9 cellular contexts compared by ENCODE assay signal in genomic region chrX:12138366-12139313, GRCh38. TPM values are rescaled to one million over a fixed set of nuclear protein-coding genes. Genes with fewer than 3 reads are reported as not detected.
A peak's percentile ranks its signal among the peaks of the same experiment; 100 is the strongest.
DNase-seq lines count a peak whose midpoint lies in the region; ATAC-seq, FAIRE-seq and TF ChIP-seq lines count a peak whose summit lies in the region.
"Had no signal": no experiment of that assay in that cellular context is flagged by ENCODE, and none has a peak within 500 bp of the region (broad histone marks: within the 10 kb centered on the region; RNA-seq: fewer than 3 reads in every experiment).

Gene FRMPD4, plus strand, starts transcription at chrX:12138473. Its CDS starts 499 bp downstream, at chrX:12138972.

- DNase-seq in LNCaP clone FGC (ENCODE audit: low read depth) (no peak), H1 (ENCODE audit: low read depth in 1 of 2, low spot score in 2 of 2) (peak in 1 of 2 experiments; percentile 57), mesothelial cell of epicardium (ENCODE audit: low spot score in 2 of 2, unreplicated experiment in 2 of 2) (peak in 1 of 2 experiments; percentile 38), OCI-M2 (lab: John Stamatoyannopoulos, UW; ENCODE audit: unreplicated experiment) (no peak), erythroblast (lab: John Stamatoyannopoulos, UW) (no peak)
- no peak for DNase-seq in activated CD8-positive, alpha-beta T cell treated with anti-CD3 and anti-CD28 coated beads for 36 hours
- DNase-seq: NCI-H187 had no signal

- no peaks in the 10 kb centered on the region for H3K36me3 Mint-ChIP-seq in mesothelial cell of epicardium
- H3K36me3 Mint-ChIP-seq in activated CD8-positive, alpha-beta T cell treated with anti-CD3 and anti-CD28 coated beads for 36 hours (ENCODE audit: low read depth): no peaks in the 10 kb centered on the region

- H2BK120ac ChIP-seq in H1 (replicated peaks; ENCODE audit: low read depth, low read length): no peak within 1 kb of the TSS

- H3K27me3 ChIP-seq in ACC112 (ENCODE audit: insufficient read depth, low read length) (no peaks in the 10 kb centered on the region), H1 (replicated peaks in 1 of 4; ENCODE audit: control insufficient read depth in 3 of 4, extremely low read depth in 1 of 4, insufficient read depth in 3 of 4, low read length in 3 of 4) (peaks cover 1 to 22% (median 17%) of the 10 kb centered on the region in 4 experiments)

- no peak for TF ChIP-seq EP300 in H1 (IDR thresholded peaks at IDR 0.05; ENCODE audit: borderline replicate concordance in 1 of 2, low read depth in 2 of 2, low read length in 2 of 2)

- H3K9ac ChIP-seq in H1 (replicated peaks in 1 of 4; ENCODE audit: extremely low read depth in 1 of 4, low read depth in 3 of 4, low read length in 3 of 4): no peak within 1 kb of the TSS

- no peaks in the 10 kb centered on the region for H4K20me1 ChIP-seq in H1 (replicated peaks in 1 of 2; ENCODE audit: control insufficient read depth in 1 of 2, insufficient read depth in 2 of 2, low read length in 2 of 2)

- TF ChIP-seq CTCF in LNCaP clone FGC (IDR thresholded peaks at IDR 0.05; ENCODE audit: control insufficient read depth, extremely low read depth, insufficient read depth) (0 out of 2 replicates have a peak, but pooled peaks have one; percentile 28), H1 (IDR thresholded peaks at IDR 0.05; ENCODE audit: control extremely low read depth in 1 of 3, insufficient read depth in 1 of 3, low read depth in 1 of 3, low read length in 3 of 3) (peak; percentile 31 to 36 (median 34)), mesothelial cell of epicardium (IDR thresholded peaks at IDR 0.05; ENCODE audit: unreplicated experiment) (no peak)
- no peak for TF ChIP-seq CTCF in activated CD8-positive, alpha-beta T cell treated with anti-CD3 and anti-CD28 coated beads for 36 hours (IDR thresholded peaks at IDR 0.05)

- no peak within 1 kb of the TSS; the same call in 1 of the 2 replicates for H2BK5ac ChIP-seq in H1 (ENCODE audit: low read depth, low read length)

- peaks cover 7% of the 10 kb centered on the region for H3K4me1 Mint-ChIP-seq in mesothelial cell of epicardium
- H3K4me1 Mint-ChIP-seq in activated CD8-positive, alpha-beta T cell treated with anti-CD3 and anti-CD28 coated beads for 36 hours (ENCODE audit: low read depth): peaks cover 2% of the 10 kb centered on the region

- CTCF ChIA-PET in H1 (lab: Charles Lee; ENCODE audit: partially characterized antibody): interaction anchor here (0.6 to 1.2 kb wide), 5 partner anchors 14 to 231 kb away, joined by 3 to 4 read pairs (median 3); no protein-coding TSS in a partner anchor
- CTCF ChIA-PET in activated CD8-positive, alpha-beta T cell treated with anti-CD3 and anti-CD28 coated beads for 36 hours (lab: Charles Lee): no interaction called here

- H4K91ac ChIP-seq in H1 (replicated peaks; ENCODE audit: insufficient read length, low read length): no peak within 1 kb of the TSS

- H3K9me3 Mint-ChIP-seq in mesothelial cell of epicardium: peaks cover 3% of the 10 kb centered on the region
- H3K9me3 Mint-ChIP-seq in activated CD8-positive, alpha-beta T cell treated with anti-CD3 and anti-CD28 coated beads for 36 hours: no peaks in the 10 kb centered on the region

- no peak within 1 kb of the TSS for H3K23ac ChIP-seq in H1 (ENCODE audit: insufficient read length)

- H2BK15ac ChIP-seq in H1 (ENCODE audit: low read length): no peak within 1 kb of the TSS

- H3K14ac ChIP-seq in H1 (ENCODE audit: insufficient read length): no peak within 1 kb of the TSS

- H3K4ac ChIP-seq in H1 (replicated peaks; ENCODE audit: insufficient read length, low read depth, low read length): no peak within 1 kb of the TSS

- H2BK12ac ChIP-seq in H1 (ENCODE audit: low read depth, low read length): no peak within 1 kb of the TSS

- H3K36me3 ChIP-seq in ACC112 (ENCODE audit: insufficient read depth, low read length) (no peaks in the 10 kb centered on the region), H1 (ENCODE audit: control insufficient read depth in 2 of 4, insufficient read depth in 4 of 4, low read length in 3 of 4) (no peaks in the 10 kb centered on the region)

- intact Hi-C loops in activated CD8-positive, alpha-beta T cell treated with anti-CD3 and anti-CD28 coated beads for 36 hours (cut with micrococcal nuclease): no loop called here

- no peak within 1 kb of the TSS for H4K5ac ChIP-seq in H1 (ENCODE audit: insufficient read length, low read depth, low read length)

- peak; percentile 45 to 55 for TF ChIP-seq RAD21 in H1 (IDR thresholded peaks at IDR 0.05 in 1 of 2, conservative IDR thresholded peaks at IDR 0.05 in 1 of 2; ENCODE audit: low read depth in 2 of 2, low read length in 2 of 2)

- POLR2A ChIA-PET in H1 (lab: Charles Lee; ENCODE audit: partially characterized antibody): interaction anchor here (1.3 kb wide), 1 partner anchor 42 kb away, joined by 3 read pairs; no protein-coding TSS in a partner anchor
- POLR2A ChIA-PET in activated CD8-positive, alpha-beta T cell treated with anti-CD3 and anti-CD28 coated beads for 36 hours (lab: Charles Lee): no interaction called here

- no peak for FAIRE-seq in H1 (lab: Jason Lieb, UNC)

- ATAC-seq in HG02840 (IDR thresholded peaks at IDR 0.05; ENCODE audit: low FRiP score, unreplicated experiment): no peak
- no peak for ATAC-seq in activated CD8-positive, alpha-beta T cell treated with anti-CD3 and anti-CD28 coated beads for 36 hours

- H3K79me1 ChIP-seq in H1 (ENCODE audit: low read depth, low read length): no peaks in the 10 kb centered on the region

- no peak within 1 kb of the TSS for H3K56ac ChIP-seq in H1 (replicated peaks; ENCODE audit: insufficient read length, low read depth, low read length)

- peaks cover 75% of the 10 kb centered on the region for H3K27me3 Mint-ChIP-seq in mesothelial cell of epicardium (ENCODE audit: low read depth)
- peaks cover 15% of the 10 kb centered on the region for H3K27me3 Mint-ChIP-seq in activated CD8-positive, alpha-beta T cell treated with anti-CD3 and anti-CD28 coated beads for 36 hours

- TF ChIP-seq POLR2A in H1 (IDR thresholded peaks at IDR 0.05; ENCODE audit: control extremely low read depth in 1 of 2, low read depth in 2 of 2, low read length in 2 of 2): no peak
- TF ChIP-seq POLR2A in erythroblast (IDR thresholded peaks at IDR 0.05; ENCODE audit: low read length): no peak

- no peaks in the 10 kb centered on the region for H3K9me3 ChIP-seq in H1 (ENCODE audit: insufficient read depth in 2 of 2, low read depth in 1 of 2, low read length in 1 of 2)

- H3K27ac ChIP-seq in ACC112 (ENCODE audit: low read depth, low read length): no peak within 1 kb of the TSS
- no peak within 1 kb of the TSS for H3K27ac ChIP-seq in H1 (ENCODE audit: low read depth, low read length)

- H3K27ac Mint-ChIP-seq in mesothelial cell of epicardium: no peak within 1 kb of the TSS
- no peak within 1 kb of the TSS for H3K27ac Mint-ChIP-seq in activated CD8-positive, alpha-beta T cell treated with anti-CD3 and anti-CD28 coated beads for 36 hours

- peak within 1 kb of the TSS; percentile 93 for H2AFZ ChIP-seq in ACC112 (ENCODE audit: low read length, unreplicated experiment)
- H2AFZ ChIP-seq in H1 (ENCODE audit: low read length): peak within 1 kb of the TSS; percentile 49; the same call in 1 of the 2 replicates

- peak within 1 kb of the TSS; percentile 73 to 77 for H3K4me2 ChIP-seq in H1 (ENCODE audit: insufficient read depth in 1 of 2, low read depth in 2 of 2, low read length in 2 of 2)

- WGBS in H1 (ENCODE audit: extremely low coverage in 1 of 2, insufficient coverage in 1 of 2, insufficient read length in 1 of 2, insufficient replicate concordance in 2 of 2, low coverage in 1 of 2, low lambda C conversion rate in 2 of 2, missing lambda C conversion rate in 1 of 2), 2 experiments: 2% methylated on average over 14 of the region's 80 CpGs; no CpG with 5 or more reads in 1 of the 2 experiments

- peaks cover 20% of the 10 kb centered on the region for H3K4me1 ChIP-seq in ACC112 (ENCODE audit: control insufficient read depth, insufficient read depth, low read length, unreplicated experiment)
- no peaks in the 10 kb centered on the region for H3K4me1 ChIP-seq in H1 (replicated peaks in 1 of 4; ENCODE audit: control insufficient read depth in 3 of 4, insufficient read depth in 4 of 4, low read length in 3 of 4)

- H3K18ac ChIP-seq in H1 (ENCODE audit: extremely low read depth, low read length): peak within 1 kb of the TSS; percentile 71

- H4K8ac ChIP-seq in H1 (ENCODE audit: extremely low read depth, insufficient read depth, low read length): no peak within 1 kb of the TSS; the same call in 1 of the 2 replicates

- H3K79me2 ChIP-seq in ACC112 (ENCODE audit: control insufficient read depth, insufficient read depth, low read length, unreplicated experiment) (no peaks in the 10 kb centered on the region), H1 (ENCODE audit: control insufficient read depth in 1 of 2, insufficient read depth in 2 of 2, low read length in 2 of 2) (no peaks in the 10 kb centered on the region)

- H3K4me3 Mint-ChIP-seq in mesothelial cell of epicardium: peak within 1 kb of the TSS; percentile 65
- H3K4me3 Mint-ChIP-seq in activated CD8-positive, alpha-beta T cell treated with anti-CD3 and anti-CD28 coated beads for 36 hours: no peak within 1 kb of the TSS

- peaks cover 8% of the 10 kb centered on the region; the same call in 1 of the 2 replicates for H3K23me2 ChIP-seq in H1 (ENCODE audit: low read depth, low read length)

- H2BK20ac ChIP-seq in H1 (ENCODE audit: low read length): no peak within 1 kb of the TSS

- H2AK5ac ChIP-seq in H1 (ENCODE audit: low read depth, low read length): no peak within 1 kb of the TSS

- H3K4me3 ChIP-seq in ACC112 (ENCODE audit: low read depth, low read length) (peak within 1 kb of the TSS; percentile 95), LNCaP clone FGC (ENCODE audit: low read depth, low read length) (no peak within 1 kb of the TSS), H1 (ENCODE audit: extremely low read depth in 1 of 4, insufficient read depth in 2 of 4, low read depth in 3 of 4, low read length in 4 of 4) (peak within 1 kb of the TSS; percentile 48 to 71 (median 49))

TF ChIP-seq in H1, 55 proteins besides CTCF, POLR2A, EP300 and RAD21 (continues in another document):
- TF ChIP-seq KDM4A (IDR thresholded peaks at IDR 0.05; ENCODE audit: low read depth, low read length, severe bottlenecking) (peak; percentile 54), EZH2 (IDR thresholded peaks at IDR 0.05; ENCODE audit: low read depth, low read length, severe bottlenecking) (peak; percentile 38), CREB1 (IDR thresholded peaks at IDR 0.05) (no peak)

RNA-seq across cellular contexts. Expression of gene FRMPD4, which starts in this region (rescaled TPM):
- total RNA-seq in H1 (2021; fragmentation: NEBNext Ultra II Directional; extraction: Animal tissue kit (Norgen Biotek cat#: 25700)): 0.27 and 0.37 TPM in 2 replicates
- 0.02 and 0.05 TPM in 2 replicates for polyA plus RNA-seq in H1 (2011; rRNA removed)
- polyA plus RNA-seq in H1 (2011; cell fraction: cytosol; rRNA removed): 0.08 TPM
- polyA plus RNA-seq in H1 (2011; cell fraction: nucleus; rRNA removed): 0.09 TPM
- 0.07 to 0.20 TPM (median 0.10 TPM) in 4 replicates for polyA plus RNA-seq in H1 (2012, experiment 1 of 2)
- polyA plus RNA-seq in H1 (2012, experiment 2 of 2): not detected
- 0.18 TPM for polyA plus RNA-seq in H1 (2013, experiment 1 of 2)
- 0.17 TPM for polyA plus RNA-seq in H1 (2013, experiment 2 of 2)
- 0.12 and 0.13 TPM in 2 replicates for polyA minus RNA-seq in H1 (2011; rRNA and poly(A)+ RNA removed)
- not detected for polyA minus RNA-seq in H1 (2011; cell fraction: cytosol; rRNA and poly(A)+ RNA removed)
- 0.20 TPM for polyA minus RNA-seq in H1 (2011; cell fraction: nucleus; rRNA and poly(A)+ RNA removed)
- total RNA-seq in mesothelial cell of epicardium: 0.02 to 0.07 TPM in 2 of 3 replicates, not detected in the other
- total RNA-seq in activated CD8-positive, alpha-beta T cell treated with anti-CD3 and anti-CD28 coated beads for 36 hours: not detected

Comparison
In these comparisons a context has a peak if more than half of its experiments do, and no peak if none do; other contexts are left out.
1. CTCF ChIP-seq: peak in LNCaP clone FGC (single experiment) and H1 (3 of 3); none in mesothelial cell of epicardium (single experiment) and activated CD8-positive, alpha-beta T cell treated with anti-CD3 and anti-CD28 coated beads for 36 hours (single experiment).